Comparison of ENCODE assay signal across 8 cellular contexts in the genomic region with DNA sequence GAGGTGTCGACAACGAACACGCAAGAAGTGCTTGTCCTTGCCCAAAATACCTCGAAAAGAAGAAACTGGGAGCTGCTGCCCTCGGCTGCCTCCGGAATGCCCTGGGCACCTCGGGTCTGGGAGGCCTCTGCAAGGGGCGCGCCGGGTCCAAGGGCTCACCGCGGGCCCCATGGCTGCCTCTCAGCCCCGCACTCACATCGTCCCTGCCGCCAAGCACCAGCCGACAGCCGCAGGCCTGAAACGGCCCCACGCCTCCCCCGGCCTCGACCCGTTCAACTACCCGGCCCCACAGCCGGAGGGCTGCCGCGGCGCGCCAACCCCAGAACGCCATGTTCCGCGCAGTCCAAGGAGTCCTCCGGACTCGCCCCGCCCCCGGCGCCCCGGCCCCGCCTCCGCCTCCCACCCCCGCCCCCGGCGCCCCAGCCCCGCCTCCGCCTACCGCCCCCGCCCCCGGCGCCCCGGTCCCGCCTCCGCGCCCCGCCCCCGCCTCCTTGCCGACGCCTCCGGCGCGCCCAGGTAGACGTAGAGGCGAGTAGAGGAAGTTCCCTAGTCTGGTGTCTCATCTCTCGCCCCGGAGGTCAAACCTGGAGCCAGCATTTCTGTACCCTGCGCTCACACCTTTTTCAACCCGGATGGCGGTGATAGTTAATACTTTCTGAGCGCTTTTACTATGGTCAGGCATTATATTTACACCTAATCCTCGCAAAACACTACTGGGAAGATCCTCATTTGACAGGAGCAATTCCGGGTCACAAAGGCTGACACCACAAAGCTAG.
DNase-seq lines count a peak whose midpoint lies in the region; ATAC-seq and TF ChIP-seq lines count a peak whose summit lies in the region.

A gene (minus strand): TSS at position 345 of the 776 bp plus-strand sequence. CDS start 14 bp downstream, at position 331.

- ATAC-seq in GM18868 (IDR thresholded peaks at IDR 0.05; ENCODE audit: unreplicated experiment): peak; percentile 64
- peak; percentile 53 for ATAC-seq in HG03097 (IDR thresholded peaks at IDR 0.05; ENCODE audit: low FRiP score, unreplicated experiment)

- POLR2A ChIA-PET in AG04449 (lab: Yijun Ruan, JAX): interaction anchor here (0.6 to 1.1 kb wide), 4 partner anchors 20 to 175 kb away, joined by 3 to 5 read pairs (median 4); a partner anchor contains a TSS

- H3K4me3 ChIP-seq in AG04449 (ENCODE audit: low read depth, low read length): peak within 1 kb of the TSS; percentile 91

- TF ChIP-seq CTCF in AG04449 (IDR thresholded peaks at IDR 0.05; ENCODE audit: insufficient read depth, low read length, missing control alignments): no peak

- CTCF ChIA-PET in AG04449 (lab: Yijun Ruan, JAX): interaction anchor here (2.3 to 6.6 kb wide), 2 partner anchors 14 to 212 kb away, joined by 12 to 79 read pairs; no protein-coding TSS in a partner anchor

- DNase-seq in AG04449 (ENCODE audit: low read depth, low spot score): no peak
- peak; percentile 76 for DNase-seq in NCI-H2196 treated with DMSO at 0.1 percent for 48 hours (lab: John Stamatoyannopoulos, UW; ENCODE audit: unreplicated experiment)
- DNase-seq in activated CD4-positive, CD25-positive, alpha-beta regulatory T cell (lab: John Stamatoyannopoulos, UW): peak; percentile 63 to 81 (median 74)
- peak in 58 of 61 donors; percentile 28 to 87 (median 69) for DNase-seq in caudate nucleus (lab: John Stamatoyannopoulos, UW)
- peak; percentile 79 for DNase-seq in iris pigment epithelial cell (ENCODE audit: low read depth)
- DNase-seq in stimulated activated CD4-positive, alpha-beta T cell treated with anti-CD3 and anti-CD28 coated beads, Interleukin-12 subunit alpha, Interleukin-12 subunit beta, amount 100 ng/mL, for 4 hours: peak; percentile 78

- peak within 1 kb of the TSS; percentile 97 for H3K27ac ChIP-seq in caudate nucleus (ENCODE audit: low read depth, low read length)
